8 cellular contexts compared by ENCODE assay signal in genomic region chr1:204152310-204153044, GRCh38. TPM values are rescaled to one million over a fixed set of nuclear protein-coding genes. Genes with fewer than 3 reads are reported as not detected.
DNase-seq lines count a peak whose midpoint lies in the region; TF ChIP-seq lines count a peak whose summit lies in the region.

No MANE protein-coding gene starts in this region.

- intact Hi-C loops in activated CD4-positive, alpha-beta T cell treated with anti-CD3 and anti-CD28 coated beads, Interleukin-2, amount 10 ng/mL, durations not matched to agents 24 days and 14 days (cut with micrococcal nuclease): loop anchor here (5.0 kb wide), 1 partner anchor 340 kb away; the partner anchor contains the start of gene PIK3C2B

- peak in 1 of 2 donors; percentile 36 for TF ChIP-seq RAD21 in liver (IDR thresholded peaks at IDR 0.05)

- peak; percentile 4 for TF ChIP-seq CTCF in brain microvascular endothelial cell (IDR thresholded peaks at IDR 0.05; ENCODE audit: low read depth, low read length, missing control alignments)
- TF ChIP-seq CTCF in liver (IDR thresholded peaks at IDR 0.05; ENCODE audit: low read depth, low read length, missing input control): no peak

- WGBS in liver: 19% methylated on average over 25 of the region's 25 CpGs
- 40% methylated on average over 25 of the region's 25 CpGs for WGBS in thymus

- peaks cover 21% of the 10 kb centered on the region for H3K27me3 Mint-ChIP-seq in activated CD4-positive, alpha-beta T cell treated with anti-CD3 and anti-CD28 coated beads, Interleukin-2, amount 10 ng/mL, durations not matched to agents 24 days and 14 days

- H3K27ac Mint-ChIP-seq in activated CD4-positive, alpha-beta T cell treated with anti-CD3 and anti-CD28 coated beads, Interleukin-2, amount 10 ng/mL, durations not matched to agents 24 days and 14 days: no peak overlapping the region

- H3K4me1 ChIP-seq in liver (ENCODE audit: control insufficient read depth in 4 of 4, insufficient read depth in 4 of 4, low read length in 3 of 4): peaks cover 0 to 47% (median 35%) of the 10 kb centered on the region in 4 donors
- peaks cover 2% of the 10 kb centered on the region for H3K4me1 ChIP-seq in thymus (ENCODE audit: control insufficient read depth, insufficient read depth, low read length)

- peak overlapping the region; percentile 71 for H3K4me3 Mint-ChIP-seq in activated CD4-positive, alpha-beta T cell treated with anti-CD3 and anti-CD28 coated beads, Interleukin-2, amount 10 ng/mL, durations not matched to agents 24 days and 14 days

- no peaks in the 10 kb centered on the region for H3K27me3 ChIP-seq in brain microvascular endothelial cell (replicated peaks)
- H3K27me3 ChIP-seq in liver (ENCODE audit: control insufficient read depth in 4 of 4, insufficient read depth in 4 of 4, low read length in 3 of 4): no peaks in the 10 kb centered on the region
- H3K27me3 ChIP-seq in thymus (ENCODE audit: control insufficient read depth, insufficient read depth): peaks cover 11% of the 10 kb centered on the region

- DNase-seq in activated CD4-positive, alpha-beta T cell treated with anti-CD3 and anti-CD28 coated beads, Interleukin-2, amount 10 ng/mL, durations not matched to agents 24 days and 14 days: no peak
- DNase-seq in activated CD4-positive, alpha-beta T cell treated with anti-CD3 and anti-CD28 coated beads for 1 hour: no peak
- DNase-seq in brain microvascular endothelial cell (no peak), AG08395 (ENCODE audit: low spot score) (no peak), NCI-H187 (lab: John Stamatoyannopoulos, UW) (no peak)
- no peak for DNase-seq in activated CD8-positive, alpha-beta memory T cell treated with anti-CD3 and anti-CD28 coated beads, Interleukin-2, amount 50 U/mL, for 4 hours

- H3K36me3 ChIP-seq in brain microvascular endothelial cell (replicated peaks): no peaks in the 10 kb centered on the region
- H3K36me3 ChIP-seq in liver (ENCODE audit: control insufficient read depth in 4 of 4, insufficient read depth in 3 of 4, low read depth in 1 of 4, low read length in 3 of 4): no peaks in the 10 kb centered on the region
- no peaks in the 10 kb centered on the region for H3K36me3 ChIP-seq in thymus (ENCODE audit: control insufficient read depth, insufficient read depth)

- H3K27ac ChIP-seq in brain microvascular endothelial cell: no peak overlapping the region
- H3K27ac ChIP-seq in liver (ENCODE audit: low read depth in 1 of 2, low read length in 2 of 2): peak overlapping the region; percentile 28 to 70
- H3K27ac ChIP-seq in thymus (ENCODE audit: low read depth): no peak overlapping the region

- no peaks in the 10 kb centered on the region for H3K9me3 ChIP-seq in liver (ENCODE audit: control insufficient read depth in 4 of 4, low read length in 3 of 4)
- H3K9me3 ChIP-seq in thymus (ENCODE audit: control insufficient read depth): no peaks in the 10 kb centered on the region

- H3K4me3 ChIP-seq in brain microvascular endothelial cell (ENCODE audit: low read depth, low read length): peak overlapping the region; percentile 55
- H3K4me3 ChIP-seq in liver (ENCODE audit: low read depth in 1 of 3, low read length in 3 of 3): peak overlapping the region; percentile 34 to 58 (median 57)
- H3K4me3 ChIP-seq in thymus (ENCODE audit: low read length): peak overlapping the region; percentile 61

- H3K4me1 Mint-ChIP-seq in activated CD4-positive, alpha-beta T cell treated with anti-CD3 and anti-CD28 coated beads, Interleukin-2, amount 10 ng/mL, durations not matched to agents 24 days and 14 days: no peaks in the 10 kb centered on the region

- in situ Hi-C loops in brain microvascular endothelial cell (cut with HindIII; ENCODE audit: low pct_ligation_motif_present, low sequenced_read_pairs): loop anchor here (25.0 kb wide), 1 partner anchor 210 kb away; the partner anchor contains the start of gene PLEKHA6

- no peaks in the 10 kb centered on the region for H3K9me3 Mint-ChIP-seq in activated CD4-positive, alpha-beta T cell treated with anti-CD3 and anti-CD28 coated beads, Interleukin-2, amount 10 ng/mL, durations not matched to agents 24 days and 14 days

- no peaks in the 10 kb centered on the region for H3K36me3 Mint-ChIP-seq in activated CD4-positive, alpha-beta T cell treated with anti-CD3 and anti-CD28 coated beads, Interleukin-2, amount 10 ng/mL, durations not matched to agents 24 days and 14 days (ENCODE audit: low read depth)

- H3K9ac ChIP-seq in liver (ENCODE audit: low read depth in 1 of 2, low read length in 2 of 2): no peak overlapping the region

TF ChIP-seq in liver, 16 proteins besides CTCF, POLR2A, EP300 and RAD21:
- TF ChIP-seq HNF4A (conservative IDR thresholded peaks at IDR 0.05): no peak
- TF ChIP-seq JUND (IDR thresholded peaks at IDR 0.05): no peak
- TF ChIP-seq GABPA (IDR thresholded peaks at IDR 0.05 in 1 of 2, conservative IDR thresholded peaks at IDR 0.05 in 1 of 2): no peak
- no peak for TF ChIP-seq REST (IDR thresholded peaks at IDR 0.05)
- no peak for TF ChIP-seq HNF4G (IDR thresholded peaks at IDR 0.05)
- TF ChIP-seq SP1 (IDR thresholded peaks at IDR 0.05): no peak
- no peak for TF ChIP-seq EGR1 (IDR thresholded peaks at IDR 0.05; ENCODE audit: low read depth in 2 of 2)
- no peak for TF ChIP-seq YY1 (IDR thresholded peaks at IDR 0.05)
- TF ChIP-seq TAF1 (conservative IDR thresholded peaks at IDR 0.05): no peak
- TF ChIP-seq RXRA (IDR thresholded peaks at IDR 0.05): no peak
- TF ChIP-seq ATF3 (IDR thresholded peaks at IDR 0.05): no peak
- no peak for TF ChIP-seq NR2F2 (IDR thresholded peaks at IDR 0.05)
- TF ChIP-seq FOXA1 (IDR thresholded peaks at IDR 0.05): no peak
- no peak for TF ChIP-seq MAX (IDR thresholded peaks at IDR 0.05)
- TF ChIP-seq FOXA2 (IDR thresholded peaks at IDR 0.05): no peak
- no peak for TF ChIP-seq ZBTB33 (IDR thresholded peaks at IDR 0.05)
TF ChIP-seq in liver: peak in this region for 0.

RNA-seq across cellular contexts. Expression of gene ETNK2, which starts 0.6 kb away (rescaled TPM):
- total RNA-seq in activated CD4-positive, alpha-beta T cell treated with anti-CD3 and anti-CD28 coated beads, Interleukin-2, amount 10 ng/mL, durations not matched to agents 24 days and 14 days: 0.07 TPM in 1 of 2 replicates, not detected in the other
- total RNA-seq in liver: 100 to 1,000 TPM in 1 of 2 donors, 10 to 100 TPM in 1; 24.5 to 119 TPM
- polyA plus RNA-seq in liver: 10 to 100 TPM; 66.6 to 91.0 TPM
- 9.8 TPM for polyA plus RNA-seq in thymus

RNA-seq across cellular contexts. Expression of gene REN, which starts 13.7 kb away (rescaled TPM):
- not detected in 2 replicates for total RNA-seq in activated CD4-positive, alpha-beta T cell treated with anti-CD3 and anti-CD28 coated beads, Interleukin-2, amount 10 ng/mL, durations not matched to agents 24 days and 14 days
- under 1 TPM; 0.05 to 0.25 TPM for total RNA-seq in liver
- polyA plus RNA-seq in liver (under 1 TPM in 1 of 2 donors, not detected in 1; 0.15 TPM), thymus (1.9 TPM)

RNA-seq across cellular contexts. Expression of gene KISS1, which starts 43.8 kb away (rescaled TPM):
- total RNA-seq in activated CD4-positive, alpha-beta T cell treated with anti-CD3 and anti-CD28 coated beads, Interleukin-2, amount 10 ng/mL, durations not matched to agents 24 days and 14 days: not detected in 2 replicates
- under 1 TPM in 1 of 2 donors, not detected in 1; 0.50 TPM for total RNA-seq in liver
- 1 to 10 TPM in 1 of 2 donors, not detected in 1; 1.4 TPM for polyA plus RNA-seq in liver
- 4.3 TPM for polyA plus RNA-seq in thymus

Comparison
In these comparisons a context has a peak if more than half of its experiments do, and no peak if none do; other contexts are left out.
1. H3K27ac ChIP-seq: peak in liver (2 of 2); none in brain microvascular endothelial cell (single experiment) and thymus (single experiment).
2. RNA of gene ETNK2, which starts 0.6 kb away (total RNA-seq): 24.5 to 119 TPM in liver; 0.07 TPM in activated CD4-positive, alpha-beta T cell treated with anti-CD3 and anti-CD28 coated beads, Interleukin-2, amount 10 ng/mL, durations not matched to agents 24 days and 14 days; every median in the first group is over 10 times any median in the second.
3. Peak in every context shown above with its lines, with median percentiles within 50 percentile points of each other: H3K4me3 ChIP-seq.